In genomic region chrX:24150051-24150790, GRCh38 we compare ENCODE assay signal across 1 cellular context.
TF ChIP-seq lines count a peak whose summit lies in the region.

No MANE protein-coding gene starts in this region.

TF ChIP-seq in HepG2, 621 proteins besides CTCF, POLR2A, EP300 and RAD21 (continued from another document and continues in another):
- TF ChIP-seq ZHX2 (IDR thresholded peaks at IDR 0.05; ENCODE audit: low read depth) (peak; percentile 88), ZHX2 (CRISPR knock-in tag; IDR thresholded peaks at IDR 0.05; ENCODE audit: borderline replicate concordance) (no peak), ZBTB33 (CRISPR knock-in tag; IDR thresholded peaks at IDR 0.05) (no peak), ZNF138 (CRISPR knock-in tag; IDR thresholded peaks at IDR 0.05; ENCODE audit: low read depth) (0 out of 2 replicates have a peak, but pooled peaks have one; percentile 51), E2F1 (CRISPR knock-in tag; IDR thresholded peaks at IDR 0.05) (no peak; the same call in 1 of the 2 replicates), RXRA (CRISPR knock-in tag; IDR thresholded peaks at IDR 0.05) (0 out of 2 replicates have a peak, but pooled peaks have one; percentile 19), KDM3A (CRISPR knock-in tag; IDR thresholded peaks at IDR 0.05; ENCODE audit: low read depth) (0 out of 2 replicates have a peak, but pooled peaks have one; percentile 28), ZNF605 (CRISPR knock-in tag; IDR thresholded peaks at IDR 0.05) (peak; percentile 29; the same call in 1 of the 2 replicates), TFDP1 (CRISPR knock-in tag; IDR thresholded peaks at IDR 0.05; ENCODE audit: borderline replicate concordance) (no peak), HOXA3 (CRISPR knock-in tag; IDR thresholded peaks at IDR 0.05) (peak; percentile 99), ISX (CRISPR knock-in tag; conservative IDR thresholded peaks at IDR 0.05) (no peak), THAP9 (CRISPR knock-in tag; IDR thresholded peaks at IDR 0.05; ENCODE audit: borderline replicate concordance) (no peak), HNF1B (CRISPR knock-in tag; IDR thresholded peaks at IDR 0.05) (0 out of 2 replicates have a peak, but pooled peaks have one; percentile 42), HOXA9 (CRISPR knock-in tag; IDR thresholded peaks at IDR 0.05; ENCODE audit: borderline replicate concordance) (no peak), MTA3 (CRISPR knock-in tag; IDR thresholded peaks at IDR 0.05) (no peak), MTA1 (CRISPR knock-in tag; IDR thresholded peaks at IDR 0.05; ENCODE audit: borderline replicate concordance) (no peak), ZNF205 (CRISPR knock-in tag; IDR thresholded peaks at IDR 0.05) (peak; percentile 32; the same call in 1 of the 2 replicates), ZNF615 (CRISPR knock-in tag; IDR thresholded peaks at IDR 0.05; ENCODE audit: borderline replicate concordance) (no peak), ZNF282 (IDR thresholded peaks at IDR 0.05; ENCODE audit: partially characterized antibody) (no peak), ZBTB26 (CRISPR knock-in tag; IDR thresholded peaks at IDR 0.05; ENCODE audit: borderline replicate concordance) (no peak), GTF2F1 (IDR thresholded peaks at IDR 0.05; ENCODE audit: low read length) (no peak), ZBTB14 (CRISPR knock-in tag; IDR thresholded peaks at IDR 0.05) (peak; percentile 90), ZNF687 (CRISPR knock-in tag; IDR thresholded peaks at IDR 0.05) (peak; percentile 84), NCOA5 (CRISPR knock-in tag; IDR thresholded peaks at IDR 0.05) (no peak), PHF21A (CRISPR knock-in tag; IDR thresholded peaks at IDR 0.05) (no peak)
